8 cellular contexts compared by ENCODE assay signal in genomic region chr15:101724675-101725005, GRCh38. TPM values are rescaled to one million over a fixed set of nuclear protein-coding genes. Genes with fewer than 3 reads are reported as not detected.
DNase-seq lines count a peak whose midpoint lies in the region; ATAC-seq and TF ChIP-seq lines count a peak whose summit lies in the region.

No MANE protein-coding gene starts in this region.

- TF ChIP-seq CTCF in RWPE1 (conservative IDR thresholded peaks at IDR 0.05; ENCODE audit: low read depth) (no peak), glutamatergic neuron (IDR thresholded peaks at IDR 0.05; ENCODE audit: partially characterized antibody, unreplicated experiment) (no peak)

- H3K9ac ChIP-seq in skeletal muscle satellite cell (ENCODE audit: low read depth, low read length): no peak overlapping the region

- H3K36me3 ChIP-seq in skeletal muscle satellite cell (ENCODE audit: insufficient read depth, low read length): peaks cover 16% of the 10 kb centered on the region

- H3K4me1 ChIP-seq in skeletal muscle satellite cell (ENCODE audit: control insufficient read depth, insufficient read depth, low read length): peaks cover 6% of the 10 kb centered on the region

- no peaks in the 10 kb centered on the region for H3K36me3 Mint-ChIP-seq in glutamatergic neuron (ENCODE audit: unreplicated experiment)

- H3K4me3 Mint-ChIP-seq in glutamatergic neuron (ENCODE audit: unreplicated experiment): peak overlapping the region; percentile 69

- H3K4me3 ChIP-seq in skeletal muscle satellite cell (ENCODE audit: low read length): peak overlapping the region; percentile 58

- peak overlapping the region; percentile 79; the same call in 1 of the 2 replicates for H3K27ac ChIP-seq in RWPE1

- no peaks in the 10 kb centered on the region for H3K27me3 ChIP-seq in skeletal muscle satellite cell (ENCODE audit: control insufficient read depth, insufficient read depth, low read length)

- no peaks in the 10 kb centered on the region for H3K9me3 ChIP-seq in skeletal muscle satellite cell (replicated peaks; ENCODE audit: low read length)

- peaks cover 3% of the 10 kb centered on the region for H3K4me1 Mint-ChIP-seq in glutamatergic neuron (ENCODE audit: low read depth, unreplicated experiment)

- DNase-seq in RWPE1 (ENCODE audit: low spot score) (no peak), glutamatergic neuron (no peak), left lobe of liver (ENCODE audit: low spot score) (no peak)
- no peak for DNase-seq in activated T-cell treated with anti-CD3 and anti-CD28 coated beads, Interleukin-2, amount 50 U/mL, for 48 hours

- peak; percentile 1 for ATAC-seq in GM19455 (IDR thresholded peaks at IDR 0.05; ENCODE audit: unreplicated experiment)
- ATAC-seq in left lobe of liver: no peak
- ATAC-seq in GM18909 (IDR thresholded peaks at IDR 0.05; ENCODE audit: poor library complexity, unreplicated experiment): no peak
- ATAC-seq in HG03135 (IDR thresholded peaks at IDR 0.05; ENCODE audit: unreplicated experiment): no peak

- H3K27me3 Mint-ChIP-seq in glutamatergic neuron (ENCODE audit: unreplicated experiment): no peaks in the 10 kb centered on the region

- H3K27ac Mint-ChIP-seq in glutamatergic neuron (ENCODE audit: unreplicated experiment): peak overlapping the region; percentile 62

- POLR2A ChIA-PET in RWPE1 (lab: Yijun Ruan, JAX; ENCODE audit: low non-redundant PET): no interaction called here

- CTCF ChIA-PET in RWPE1 (lab: Yijun Ruan, JAX): no interaction called here

- peak overlapping the region; percentile 74 for H3K4me2 ChIP-seq in skeletal muscle satellite cell (ENCODE audit: low read length)

- peaks cover 1% of the 10 kb centered on the region for H3K9me3 Mint-ChIP-seq in glutamatergic neuron (ENCODE audit: unreplicated experiment)

RNA-seq across cellular contexts. Expression of gene TARS3, which starts 0.4 kb away (rescaled TPM):
- total RNA-seq in glutamatergic neuron (ENCODE audit: unreplicated experiment) (40.1 TPM), left lobe of liver (5.1 TPM)
- 6.8 and 8.4 TPM in 2 replicates for total RNA-seq in skeletal muscle satellite cell (2012; rRNA removed)
